8 cellular contexts compared by ENCODE assay signal in the genomic region with DNA sequence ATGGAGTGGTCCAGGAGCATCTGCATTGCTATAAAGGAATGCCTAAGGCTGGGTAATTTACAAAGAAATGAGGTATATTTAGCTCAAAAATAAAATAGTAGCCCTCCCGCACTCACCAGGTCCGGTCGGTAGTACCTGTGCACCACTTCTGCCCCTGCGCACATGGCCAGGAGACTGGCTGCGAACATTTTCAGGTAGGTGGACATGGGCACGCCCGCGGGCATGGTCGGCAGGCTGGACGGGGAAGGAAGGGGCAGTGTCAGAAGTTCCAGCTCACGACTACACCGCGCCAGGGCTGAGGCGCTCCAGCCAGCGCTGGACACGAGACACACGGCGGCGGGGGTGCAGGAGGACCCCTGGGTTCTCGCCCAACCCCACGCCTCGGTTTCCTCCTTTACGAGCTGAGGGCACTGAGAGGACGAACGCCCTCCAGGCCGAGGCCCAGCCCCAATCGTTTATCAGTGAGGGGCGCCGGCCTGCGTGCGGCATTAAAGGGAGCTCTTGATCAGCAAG. TPM values are rescaled to one million over a fixed set of nuclear protein-coding genes. Genes with fewer than 3 reads are reported as not detected.
DNase-seq lines count a peak whose midpoint lies in the region; ATAC-seq and TF ChIP-seq lines count a peak whose summit lies in the region.

No MANE protein-coding gene starts in this region.

- peak overlapping the region; percentile 99 for H3K4me3 Mint-ChIP-seq in CD8-positive, alpha-beta T cell
- H3K4me3 Mint-ChIP-seq in stimulated activated naive CD8-positive, alpha-beta T cell treated with anti-CD3 and anti-CD28 coated beads, Interleukin-15, amount 100 ng/mL, for 72 hours, result peak overlapping the region; percentile 87 to 91

- CTCF ChIA-PET in CD8-positive, alpha-beta T cell (lab: Charles Lee), result interaction anchor here (0.7 to 1.9 kb wide), 6 partner anchors 9 to 78 kb away, joined by 3 to 14 read pairs (median 4); a partner anchor contains a TSS

- H3K27ac Mint-ChIP-seq in CD8-positive, alpha-beta T cell, result peak overlapping the region; percentile 99
- H3K27ac Mint-ChIP-seq in stimulated activated naive CD8-positive, alpha-beta T cell treated with anti-CD3 and anti-CD28 coated beads, Interleukin-15, amount 100 ng/mL, for 72 hours, result peak overlapping the region; percentile 98

- WGBS in adrenal gland, 4 donors, result 0 to 1% (median 0%) methylated on average over 9 to 31 of the region's 31 CpGs

- no peaks in the 10 kb centered on the region for H3K27me3 ChIP-seq in CD8-positive, alpha-beta T cell (ENCODE audit: insufficient read depth, low read length)
- H3K27me3 ChIP-seq in HUES48 (ENCODE audit: control insufficient read depth, insufficient read depth, low read length) (no peaks in the 10 kb centered on the region), adrenal gland (no peaks in the 10 kb centered on the region)

- no peaks in the 10 kb centered on the region for H3K27me3 Mint-ChIP-seq in CD8-positive, alpha-beta T cell (ENCODE audit: low read depth)
- H3K27me3 Mint-ChIP-seq in stimulated activated naive CD8-positive, alpha-beta T cell treated with anti-CD3 and anti-CD28 coated beads, Interleukin-15, amount 100 ng/mL, for 72 hours, result no peaks in the 10 kb centered on the region

- H3K4me3 ChIP-seq in CD8-positive, alpha-beta T cell (ENCODE audit: low read depth, low read length), result peak overlapping the region; percentile 65
- H3K4me3 ChIP-seq in HUES48 (ENCODE audit: low read depth, low read length) (peak overlapping the region; percentile 85), adrenal gland (peak overlapping the region; percentile 27 to 76 (median 49))

- H3K9me3 ChIP-seq in CD8-positive, alpha-beta T cell (ENCODE audit: low read length), result no peaks in the 10 kb centered on the region
- H3K9me3 ChIP-seq in HUES48 (ENCODE audit: control insufficient read depth, insufficient read depth, low read length) (no peaks in the 10 kb centered on the region), adrenal gland (replicated peaks in 1 of 3) (no peaks in the 10 kb centered on the region)

- POLR2A ChIA-PET in CD8-positive, alpha-beta T cell (lab: Charles Lee), result interaction anchor here (1.0 to 2.7 kb wide), 13 partner anchors 9 to 115 kb away, joined by 3 to 58 read pairs (median 4); a partner anchor contains a TSS

- TF ChIP-seq CTCF in CD8-positive, alpha-beta T cell (IDR thresholded peaks at IDR 0.05), result no peak
- TF ChIP-seq CTCF in adrenal gland (IDR thresholded peaks at IDR 0.05) (no peak), GM20000 (IDR thresholded peaks at IDR 0.05; ENCODE audit: extremely low read depth, missing control alignments) (no peak)

- peaks cover 37% of the 10 kb centered on the region for H3K36me3 Mint-ChIP-seq in CD8-positive, alpha-beta T cell

- DNase-seq in CD8-positive, alpha-beta T cell, result peak in 2 of 7 experiments; percentile 1 to 9
- DNase-seq in adrenal gland, result peak in 1 of 7 donors; percentile 36
- peak; percentile 56 for DNase-seq in iPS-NIHi11 (ENCODE audit: low spot score)
- DNase-seq in stimulated activated naive CD8-positive, alpha-beta T cell treated with anti-CD3 and anti-CD28 coated beads, Interleukin-15, amount 100 ng/mL, for 72 hours, result no peak
- DNase-seq in GM20000 (ENCODE audit: low spot score), result no peak
- no peak for DNase-seq in NCI-H1436 treated with DMSO at 0.1 percent for 48 hours (lab: John Stamatoyannopoulos, UW)

- intact Hi-C loops in CD8-positive, alpha-beta T cell (cut with DNase I, micrococcal nuclease), result loop anchor here (1.0 to 2.0 kb wide), 5 partner anchors 9 to 116 kb away; a partner anchor contains a TSS
- intact Hi-C loops in adrenal gland (cut with DNase I), result no loop called here

- peak overlapping the region; percentile 83 for H3K9ac ChIP-seq in HUES48 (ENCODE audit: low read depth, low read length)

- no peak for TF ChIP-seq POLR2A in adrenal gland (IDR thresholded peaks at IDR 0.05)

- H3K27ac ChIP-seq in CD8-positive, alpha-beta T cell (ENCODE audit: low read depth, low read length), result peak overlapping the region; percentile 78
- H3K27ac ChIP-seq in HUES48 (ENCODE audit: low read depth, low read length) (peak overlapping the region; percentile 99), adrenal gland (peak overlapping the region; percentile 74 to 93 (median 91))

- no peaks in the 10 kb centered on the region for H3K9me3 Mint-ChIP-seq in CD8-positive, alpha-beta T cell
- H3K9me3 Mint-ChIP-seq in stimulated activated naive CD8-positive, alpha-beta T cell treated with anti-CD3 and anti-CD28 coated beads, Interleukin-15, amount 100 ng/mL, for 72 hours, result no peaks in the 10 kb centered on the region

- ATAC-seq in CD8-positive, alpha-beta T cell, result no peak
- ATAC-seq in GM19467 (IDR thresholded peaks at IDR 0.05; ENCODE audit: unreplicated experiment), result peak; percentile 12
- ATAC-seq in stimulated activated naive CD8-positive, alpha-beta T cell treated with anti-CD3 and anti-CD28 coated beads, Interleukin-15, amount 100 ng/mL, for 72 hours, result no peak

- peaks cover 22% of the 10 kb centered on the region for H3K4me1 ChIP-seq in CD8-positive, alpha-beta T cell (ENCODE audit: insufficient read depth, low read length)
- peaks cover 6% of the 10 kb centered on the region; the same call in 1 of the 2 replicates for H3K4me1 ChIP-seq in HUES48 (ENCODE audit: control insufficient read depth, insufficient read depth, low read length)
- H3K4me1 ChIP-seq in adrenal gland (replicated peaks in 1 of 2), result peaks cover 17 to 36% of the 10 kb centered on the region in 2 donors

- peaks cover 20% of the 10 kb centered on the region for H3K36me3 ChIP-seq in CD8-positive, alpha-beta T cell (ENCODE audit: insufficient read depth, low read length)
- H3K36me3 ChIP-seq in HUES48 (ENCODE audit: control insufficient read depth, insufficient read depth, low read length), result peaks cover 34% of the 10 kb centered on the region
- H3K36me3 ChIP-seq in adrenal gland (replicated peaks in 1 of 2), result peaks cover 0 to 17% of the 10 kb centered on the region in 2 donors

- H3K4me1 Mint-ChIP-seq in CD8-positive, alpha-beta T cell (ENCODE audit: low read depth), result peaks cover 31% of the 10 kb centered on the region
- H3K4me1 Mint-ChIP-seq in stimulated activated naive CD8-positive, alpha-beta T cell treated with anti-CD3 and anti-CD28 coated beads, Interleukin-15, amount 100 ng/mL, for 72 hours, result peaks cover 58% of the 10 kb centered on the region

RNA-seq across cellular contexts. Expression of a gene that starts 9.1 kb away (rescaled TPM):
- 10 to 100 TPM; 30.5 to 36.8 TPM for total RNA-seq in CD8-positive, alpha-beta T cell
- total RNA-seq in adrenal gland, result 10 to 100 TPM in 6 of 8 donors, 1 to 10 TPM in 2; 3.1 to 33.4 (median 19.9) TPM
- 10 to 100 TPM; 19.5 to 24.5 (median 21.9) TPM for polyA plus RNA-seq in adrenal gland

RNA-seq across cellular contexts. Expression of a gene that starts 26.4 kb away (rescaled TPM):
- total RNA-seq in CD8-positive, alpha-beta T cell, result 100 to 1,000 TPM; 173 to 179 TPM
- 1,000 to 10,000 TPM in 1 of 8 donors, 100 to 1,000 TPM in 7; 241 to 1,575 (median 506) TPM for total RNA-seq in adrenal gland
- polyA plus RNA-seq in adrenal gland, result 1,000 to 10,000 TPM in 1 of 3 donors, 100 to 1,000 TPM in 2; 287 to 1,629 (median 551) TPM

Comparison
In these comparisons a context has a peak if more than half of its experiments do, and no peak if none do; other contexts are left out.
1. intact Hi-C loops: an anchor here in CD8-positive, alpha-beta T cell (1.0 to 2.0 kb wide); none called in adrenal gland.